8 cellular contexts compared by ENCODE assay signal in genomic region chr20:61886721-61887658, GRCh38.
DNase-seq lines count a peak whose midpoint lies in the region; TF ChIP-seq lines count a peak whose summit lies in the region.

No MANE protein-coding gene starts in this region.

- no peaks in the 10 kb centered on the region for H3K9me3 ChIP-seq in esophagus squamous epithelium
- no peaks in the 10 kb centered on the region for H3K9me3 ChIP-seq in neutrophil

- no peak overlapping the region for H3K27ac Mint-ChIP-seq in activated T-helper 1 cell treated with anti-CD3 and anti-CD28 coated beads, Interleukin-12 subunit alpha, Interleukin-12 subunit beta, Interleukin-2, Interleukin-4 antibody, amounts not matched to agents 30 ng/mL and 10 ng/mL and 1 ng/mL, durations not matched to agents 14 hours and 24 hours and 36 hours

- H3K27me3 ChIP-seq in esophagus squamous epithelium, result peaks cover 0 to 52% (median 0%) of the 10 kb centered on the region in 4 donors
- peaks cover 9% of the 10 kb centered on the region for H3K27me3 ChIP-seq in neutrophil

- 29 to 32% methylated on average over 9 to 14 of the region's 22 CpGs for WGBS in esophagus squamous epithelium, 2 donors

- no peaks in the 10 kb centered on the region for H3K4me1 Mint-ChIP-seq in activated T-helper 1 cell treated with anti-CD3 and anti-CD28 coated beads, Interleukin-12 subunit alpha, Interleukin-12 subunit beta, Interleukin-2, Interleukin-4 antibody, amounts not matched to agents 30 ng/mL and 10 ng/mL and 1 ng/mL, durations not matched to agents 14 hours and 24 hours and 36 hours (ENCODE audit: low read depth)

- intact Hi-C loops in esophagus squamous epithelium (cut with DNase I), result no loop called here
- intact Hi-C loops in activated T-helper 1 cell treated with anti-CD3 and anti-CD28 coated beads, Interleukin-12 subunit alpha, Interleukin-12 subunit beta, Interleukin-2, Interleukin-4 antibody, amounts not matched to agents 30 ng/mL and 10 ng/mL and 1 ng/mL, durations not matched to agents 14 hours and 24 hours and 36 hours (cut with micrococcal nuclease), result no loop called here

- peaks cover 4% of the 10 kb centered on the region for H3K27me3 Mint-ChIP-seq in activated T-helper 1 cell treated with anti-CD3 and anti-CD28 coated beads, Interleukin-12 subunit alpha, Interleukin-12 subunit beta, Interleukin-2, Interleukin-4 antibody, amounts not matched to agents 30 ng/mL and 10 ng/mL and 1 ng/mL, durations not matched to agents 14 hours and 24 hours and 36 hours (ENCODE audit: insufficient read depth)

- H3K27ac ChIP-seq in esophagus squamous epithelium (no peak overlapping the region), neutrophil (no peak overlapping the region)

- H3K36me3 ChIP-seq in esophagus squamous epithelium (no peaks in the 10 kb centered on the region), neutrophil (no peaks in the 10 kb centered on the region)

- H3K4me1 ChIP-seq in esophagus squamous epithelium (no peaks in the 10 kb centered on the region), neutrophil (ENCODE audit: control insufficient read depth in 1 of 2, insufficient read depth in 1 of 2, low read depth in 1 of 2, low read length in 1 of 2) (no peaks in the 10 kb centered on the region)

- H3K4me3 Mint-ChIP-seq in activated T-helper 1 cell treated with anti-CD3 and anti-CD28 coated beads, Interleukin-12 subunit alpha, Interleukin-12 subunit beta, Interleukin-2, Interleukin-4 antibody, amounts not matched to agents 30 ng/mL and 10 ng/mL and 1 ng/mL, durations not matched to agents 14 hours and 24 hours and 36 hours, result no peak overlapping the region

- peak; percentile 22 for DNase-seq in NK-92 treated with Interleukin-12 subunit alpha and Interleukin-12 subunit beta, amount 100 ng/mL, for 24 hours (lab: John Stamatoyannopoulos, UW)
- no peak for DNase-seq in NK-92 (lab: John Stamatoyannopoulos, UW; ENCODE audit: unreplicated experiment)
- peak; percentile 33 to 50 for DNase-seq in Kasumi-1 (lab: John Stamatoyannopoulos, UW)
- no peak for DNase-seq in esophagus squamous epithelium (lab: John Stamatoyannopoulos, UW)
- DNase-seq in NCI-H510A (lab: John Stamatoyannopoulos, UW), result no peak
- DNase-seq in activated T-helper 1 cell treated with anti-CD3 and anti-CD28 coated beads, Interleukin-12 subunit alpha, Interleukin-12 subunit beta, Interleukin-2, Interleukin-4 antibody, amounts not matched to agents 30 ng/mL and 10 ng/mL and 1 ng/mL, durations not matched to agents 14 hours and 24 hours and 36 hours (ENCODE audit: low spot score), result no peak

- no peak for TF ChIP-seq POLR2A in esophagus squamous epithelium (IDR thresholded peaks at IDR 0.05)

- H3K4me3 ChIP-seq in WI38 (ENCODE audit: low read depth, low read length), result no peak overlapping the region
- no peak overlapping the region for H3K4me3 ChIP-seq in esophagus squamous epithelium
- no peak overlapping the region for H3K4me3 ChIP-seq in neutrophil (ENCODE audit: low read depth in 1 of 2, low read length in 1 of 2)

- peaks cover 12% of the 10 kb centered on the region for H3K9me3 Mint-ChIP-seq in activated T-helper 1 cell treated with anti-CD3 and anti-CD28 coated beads, Interleukin-12 subunit alpha, Interleukin-12 subunit beta, Interleukin-2, Interleukin-4 antibody, amounts not matched to agents 30 ng/mL and 10 ng/mL and 1 ng/mL, durations not matched to agents 14 hours and 24 hours and 36 hours

- peak; percentile 84 for TF ChIP-seq CTCF in WI38 (IDR thresholded peaks at IDR 0.05; ENCODE audit: low read depth, low read length)
- peak in 5 of 6 experiments; percentile 32 to 68 (median 46) for TF ChIP-seq CTCF in esophagus squamous epithelium (IDR thresholded peaks at IDR 0.05)
- peak; percentile 8 for TF ChIP-seq CTCF in neutrophil (IDR thresholded peaks at IDR 0.05)

- no peaks in the 10 kb centered on the region for H3K36me3 Mint-ChIP-seq in activated T-helper 1 cell treated with anti-CD3 and anti-CD28 coated beads, Interleukin-12 subunit alpha, Interleukin-12 subunit beta, Interleukin-2, Interleukin-4 antibody, amounts not matched to agents 30 ng/mL and 10 ng/mL and 1 ng/mL, durations not matched to agents 14 hours and 24 hours and 36 hours (ENCODE audit: low read depth)

Comparison
In these comparisons a context has a peak if more than half of its experiments do, and no peak if none do; other contexts are left out.
1. DNase-seq: peak in NK-92 treated with Interleukin-12 subunit alpha and Interleukin-12 subunit beta, amount 100 ng/mL, for 24 hours (single experiment) and Kasumi-1 (2 of 2); none in NK-92 (single experiment), esophagus squamous epithelium (single experiment), NCI-H510A (single experiment) and activated T-helper 1 cell treated with anti-CD3 and anti-CD28 coated beads, Interleukin-12 subunit alpha, Interleukin-12 subunit beta, Interleukin-2, Interleukin-4 antibody, amounts not matched to agents 30 ng/mL and 10 ng/mL and 1 ng/mL, durations not matched to agents 14 hours and 24 hours and 36 hours (single experiment).
2. CTCF ChIP-seq: peak in every context shown above with its lines; median percentile 84 in WI38; 46 in esophagus squamous epithelium; 8 in neutrophil.